12 cellular contexts compared by ENCODE assay signal in genomic region chr1:6424000-6424565, GRCh38. TPM values are rescaled to one million over a fixed set of nuclear protein-coding genes. Genes with fewer than 3 reads are reported as not detected.
DNase-seq lines count a peak whose midpoint lies in the region; ATAC-seq, FAIRE-seq and TF ChIP-seq lines count a peak whose summit lies in the region.
"Had no signal": no experiment of that assay in that cellular context is flagged by ENCODE, and none has a peak within 500 bp of the region (broad histone marks: within the 10 kb centered on the region; RNA-seq: fewer than 3 reads in every experiment).

No MANE protein-coding gene starts in this region.

- no peak for TF ChIP-seq EP300 in K562 (IDR thresholded peaks at IDR 0.05; ENCODE audit: low read length)

- intact Hi-C loops in K562 (cut with micrococcal nuclease), result loop anchor here (1.0 kb wide), 1 partner anchor 14 kb away; no protein-coding TSS in a partner anchor

- H3K9ac ChIP-seq in HUES48 (ENCODE audit: low read depth, low read length) (no peak overlapping the region), K562 (ENCODE audit: insufficient read depth in 1 of 2, low read depth in 2 of 2, low read length in 2 of 2) (peak overlapping the region in 1 of 2 experiments; percentile 66; a peak in 3 of 4 replicates)

- POLR2A ChIA-PET in K562 (lab: Yijun Ruan, JAX), result interaction anchor here (0.6 to 2.2 kb wide), 5 partner anchors 8 to 224 kb away, joined by 3 to 11 read pairs (median 3); no protein-coding TSS in a partner anchor

- TF ChIP-seq CTCF in K562 (IDR thresholded peaks at IDR 0.05 in 2 of 3, conservative IDR thresholded peaks at IDR 0.05 in 1 of 3; ENCODE audit: insufficient read depth in 2 of 3, low read depth in 1 of 3, low read length in 3 of 3) (no peak), nephron (IDR thresholded peaks at IDR 0.05; ENCODE audit: unreplicated experiment in 3 of 3) (no peak)

- peak; percentile 34 for DNase-seq in NCI-H2227 (lab: John Stamatoyannopoulos, UW; ENCODE audit: unreplicated experiment)
- DNase-seq in NCI-H2227 treated with DMSO at 0.1 percent for 48 hours (lab: John Stamatoyannopoulos, UW), result no peak
- peak in 2 of 4 experiments; percentile 43 to 47 for DNase-seq in K562 (ENCODE audit: extremely low read depth in 1 of 4, low spot score in 3 of 4)
- no peak for DNase-seq in urothelium cell line (ENCODE audit: low spot score)
- DNase-seq in nucleus accumbens (lab: John Stamatoyannopoulos, UW), result no peak
- DNase-seq: NCI-H774 had no signal

- H3K9me3 ChIP-seq in HUES48 (ENCODE audit: control insufficient read depth, insufficient read depth, low read length), result no peaks in the 10 kb centered on the region
- H3K9me3 ChIP-seq in K562 (replicated peaks; ENCODE audit: control insufficient read depth, insufficient read depth, low read depth, low read length), result no peaks in the 10 kb centered on the region
- H3K9me3 ChIP-seq: left lung had no signal

- H3K27ac ChIP-seq in HUES48 (ENCODE audit: low read depth, low read length), result no peak overlapping the region
- H3K27ac ChIP-seq in K562 (ENCODE audit: extremely low read depth, low read depth, low read length), result no peak overlapping the region
- H3K27ac ChIP-seq: left lung had no signal

- no peak overlapping the region for H3K27ac Mint-ChIP-seq in nephron

- H3K4me3 ChIP-seq in HUES48 (ENCODE audit: low read depth, low read length) (peak overlapping the region; percentile 34; the same call in 1 of the 2 replicates), K562 (no peak overlapping the region)
- H3K4me3 ChIP-seq: left lung had no signal

- no peaks in the 10 kb centered on the region for H3K9me3 Mint-ChIP-seq in nephron

- H3K4me1 ChIP-seq in HUES48 (ENCODE audit: control insufficient read depth, insufficient read depth, low read length) (peaks cover 3% of the 10 kb centered on the region; the same call in 1 of the 2 replicates), K562 (replicated peaks in 1 of 2; ENCODE audit: control insufficient read depth in 2 of 2, insufficient read depth in 2 of 2, low read length in 2 of 2) (peaks cover 39 to 77% of the 10 kb centered on the region in 2 experiments)

- CTCF ChIA-PET in K562 (lab: Yijun Ruan, JAX; ENCODE audit: low intra/inter-chr PET ratio), result interaction anchor here (0.6 to 1.5 kb wide), 3 partner anchors 13 to 61 kb away, joined by 3 to 9 read pairs (median 5); no protein-coding TSS in a partner anchor

- no peaks in the 10 kb centered on the region for H3K4me1 Mint-ChIP-seq in nephron

- H3K4me2 ChIP-seq in K562 (ENCODE audit: insufficient read depth, low read length), result peak overlapping the region; percentile 67

- no peaks in the 10 kb centered on the region for H3K36me3 Mint-ChIP-seq in nephron (ENCODE audit: low read depth)

- TF ChIP-seq RAD21 in K562 (CRISPR knock-in tag; conservative IDR thresholded peaks at IDR 0.05 in 1 of 2, IDR thresholded peaks at IDR 0.05 in 1 of 2), result no peak

- H3K79me2 ChIP-seq in K562 (ENCODE audit: control insufficient read depth, insufficient read depth, low read length), result no peaks in the 10 kb centered on the region

- FAIRE-seq in K562 (lab: Jason Lieb, UNC) (no peak), urothelium cell line (lab: Jason Lieb, UNC) (no peak)

- in situ Hi-C loops in K562 (cut with MboI), result no loop called here

- peak overlapping the region in 2 of 3 experiments; percentile 23 to 26 for H3K4me3 Mint-ChIP-seq in nephron

- ATAC-seq in K562 (peak; percentile 7), HG02678 (IDR thresholded peaks at IDR 0.05; ENCODE audit: unreplicated experiment) (no peak)

- peaks cover 84% of the 10 kb centered on the region for H3K27me3 ChIP-seq in HUES48 (ENCODE audit: control insufficient read depth, insufficient read depth, low read length)
- H3K27me3 ChIP-seq in K562 (ENCODE audit: control insufficient read depth in 2 of 2, insufficient read depth in 2 of 2, low read length in 2 of 2), result peaks cover 27 to 57% of the 10 kb centered on the region in 2 experiments; a peak in 4 of 5 replicates

- H2AFZ ChIP-seq in K562 (ENCODE audit: low read depth, low read length), result peak overlapping the region; percentile 63

- H3K36me3 ChIP-seq in HUES48 (ENCODE audit: control insufficient read depth, insufficient read depth, low read length) (no peaks in the 10 kb centered on the region), K562 (ENCODE audit: control insufficient read depth, insufficient read depth, low read length) (no peaks in the 10 kb centered on the region)
- H3K36me3 ChIP-seq: left lung had no signal

- peaks cover 83% of the 10 kb centered on the region for H3K27me3 Mint-ChIP-seq in nephron (ENCODE audit: low read depth)

- no peak for TF ChIP-seq POLR2A in K562 (conservative IDR thresholded peaks at IDR 0.05)

- H4K20me1 ChIP-seq in K562 (replicated peaks; ENCODE audit: control insufficient read depth, insufficient read depth, low read length), result peaks cover 46% of the 10 kb centered on the region; the same call in 1 of the 2 replicates

- 7% methylated on average over 35 of the region's 35 CpGs for WGBS in K562 (ENCODE audit: insufficient coverage, low coverage, missing lambda C conversion rate)

- H3K9me1 ChIP-seq in K562 (ENCODE audit: control insufficient read depth, insufficient read depth, low read length), result no peaks in the 10 kb centered on the region

- no TSS peak for BruUV-seq in K562 (replicated peaks; lab: Mats Ljungman, UMichigan)

RNA-seq across cellular contexts. Expression of gene ESPN, which starts 0.5 kb away (rescaled TPM):
- 1.6 and 6.0 TPM in 2 replicates for total RNA-seq in K562 (2011; cell fraction: chromatin; rRNA removed; ENCODE audit: low replicate concordance)
- 4.0 and 4.7 TPM in 2 replicates for total RNA-seq in K562 (2011; cell fraction: nucleolus; rRNA removed)
- total RNA-seq in K562 (2011; cell fraction: nucleoplasm; rRNA removed), result 1.8 and 2.4 TPM in 2 replicates
- total RNA-seq in K562 (2014; rRNA removed) (0.36 and 0.45 TPM in 2 replicates), K562 (2014; rRNA removed; fragmentation: Illumina TruSeq; extraction: Trizol) (0.07 TPM in 1 of 2 replicates, not detected in the other), K562 (2015; rRNA removed; fragmentation: Illumina TruSeq; extraction: Trizol) (0.15 TPM in 1 of 2 replicates, not detected in the other), K562 (2021) (1.2 and 1.7 TPM in 2 replicates)
- polyA plus RNA-seq in K562 (2011; rRNA removed) (0.54 and 2.9 TPM in 2 replicates), K562 (2014; fragmentation: Illumina TruSeq; extraction: Trizol) (0.07 and 0.11 TPM in 2 replicates), K562 (2014; fragmentation: Nextera tagmentation; extraction: Ambion mirVana) (not detected), K562 (2014; rRNA removed) (0.65 and 2.9 TPM in 2 replicates)
- polyA plus RNA-seq in K562 (2011; cell fraction: cytosol; rRNA removed), result 1.2 and 1.9 TPM in 2 replicates
- 9.2 and 25.5 TPM in 2 replicates for polyA plus RNA-seq in K562 (2011; cell fraction: nucleus; rRNA removed)
- 2.0 and 5.0 TPM in 2 replicates for polyA plus RNA-seq in K562 (2012)
- 0.11 TPM in 1 of 2 replicates, not detected in the other for polyA minus RNA-seq in K562 (2011; rRNA and poly(A)+ RNA removed)
- polyA minus RNA-seq in K562 (2011; cell fraction: cytosol; rRNA and poly(A)+ RNA removed), result 0.95 and 3.8 TPM in 2 replicates
- polyA minus RNA-seq in K562 (2011; cell fraction: nucleus; rRNA and poly(A)+ RNA removed), result 3.4 and 3.5 TPM in 2 replicates
- polyA plus RNA-seq: AG04450 had no signal

RNA-seq across cellular contexts. Expression of gene HES2, which starts 4.4 kb away (rescaled TPM):
- total RNA-seq in K562 (2011; cell fraction: chromatin; rRNA removed; ENCODE audit: low replicate concordance), result 0.65 and 0.90 TPM in 2 replicates
- 0.53 and 1.7 TPM in 2 replicates for total RNA-seq in K562 (2011; cell fraction: nucleolus; rRNA removed)
- total RNA-seq in K562 (2011; cell fraction: nucleoplasm; rRNA removed), result 0.53 and 0.66 TPM in 2 replicates
- 0.04 and 0.05 TPM in 2 replicates for total RNA-seq in K562 (2014; rRNA removed)
- 0.07 TPM in 1 of 2 replicates, not detected in the other for total RNA-seq in K562 (2014; rRNA removed; fragmentation: Illumina TruSeq; extraction: Trizol)
- total RNA-seq in K562 (2015; rRNA removed; fragmentation: Illumina TruSeq; extraction: Trizol), result not detected in 2 replicates
- total RNA-seq in K562 (2021), result 0.18 TPM in 1 of 2 replicates, not detected in the other
- 0.08 and 0.15 TPM in 2 replicates for polyA plus RNA-seq in K562 (2011; rRNA removed)
- 0.21 and 0.25 TPM in 2 replicates for polyA plus RNA-seq in K562 (2011; cell fraction: cytosol; rRNA removed)
- polyA plus RNA-seq in K562 (2011; cell fraction: nucleus; rRNA removed), result 0.25 and 0.80 TPM in 2 replicates
- polyA plus RNA-seq in K562 (2012), result 0.08 TPM in 1 of 2 replicates, not detected in the other
- polyA plus RNA-seq in K562 (2014; fragmentation: Illumina TruSeq; extraction: Trizol), result 0.06 TPM in 2 replicates
- not detected for polyA plus RNA-seq in K562 (2014; fragmentation: Nextera tagmentation; extraction: Ambion mirVana)
- polyA plus RNA-seq in K562 (2014; rRNA removed), result not detected in 2 replicates
- 0.30 and 0.32 TPM in 2 replicates for polyA minus RNA-seq in K562 (2011; rRNA and poly(A)+ RNA removed)
- 0.91 TPM in 1 of 2 replicates, not detected in the other for polyA minus RNA-seq in K562 (2011; cell fraction: cytosol; rRNA and poly(A)+ RNA removed)
- polyA minus RNA-seq in K562 (2011; cell fraction: nucleus; rRNA and poly(A)+ RNA removed), result 0.11 and 0.81 TPM in 2 replicates
- total RNA-seq: skeletal muscle tissue had no signal
- polyA plus RNA-seq: AG04450 had no signal

RNA-seq across cellular contexts. Expression of gene ACOT7, which starts 30.5 kb away (rescaled TPM):
- 14.3 and 31.3 TPM in 2 replicates for total RNA-seq in K562 (2011; cell fraction: chromatin; rRNA removed; ENCODE audit: low replicate concordance)
- 25.8 and 25.9 TPM in 2 replicates for total RNA-seq in K562 (2011; cell fraction: nucleolus; rRNA removed)
- total RNA-seq in K562 (2011; cell fraction: nucleoplasm; rRNA removed), result 17.4 and 20.6 TPM in 2 replicates
- total RNA-seq in K562 (2014; rRNA removed) (53.3 and 72.0 TPM in 2 replicates), K562 (2014; rRNA removed; fragmentation: Illumina TruSeq; extraction: Trizol) (8.7 and 11.6 TPM in 2 replicates), K562 (2015; rRNA removed; fragmentation: Illumina TruSeq; extraction: Trizol) (27.1 and 28.4 TPM in 2 replicates), K562 (2021) (92.6 and 95.5 TPM in 2 replicates)
- polyA plus RNA-seq in K562 (2011; rRNA removed) (37.2 and 76.6 TPM in 2 replicates), K562 (2014; fragmentation: Illumina TruSeq; extraction: Trizol) (50.7 and 89.2 TPM in 2 replicates), K562 (2014; fragmentation: Nextera tagmentation; extraction: Ambion mirVana) (10 to 100 TPM in 1 of 2 experiments, 1 to 10 TPM in 1; 7.0 to 10.0 TPM), K562 (2014; rRNA removed) (57.2 and 63.1 TPM in 2 replicates)
- polyA plus RNA-seq in K562 (2011; cell fraction: cytosol; rRNA removed), result 57.9 and 66.6 TPM in 2 replicates
- 28.1 and 31.8 TPM in 2 replicates for polyA plus RNA-seq in K562 (2011; cell fraction: nucleus; rRNA removed)
- 61.5 and 86.0 TPM in 2 replicates for polyA plus RNA-seq in K562 (2012)
- 28.7 and 34.8 TPM in 2 replicates for polyA minus RNA-seq in K562 (2011; rRNA and poly(A)+ RNA removed)
- 26.1 and 36.3 TPM in 2 replicates for polyA minus RNA-seq in K562 (2011; cell fraction: cytosol; rRNA and poly(A)+ RNA removed)
- 7.9 and 12.0 TPM in 2 replicates for polyA minus RNA-seq in K562 (2011; cell fraction: nucleus; rRNA and poly(A)+ RNA removed)

RNA-seq across cellular contexts. Expression of gene TNFRSF25, which starts 41.9 kb away (rescaled TPM):
- total RNA-seq in K562 (2011; cell fraction: chromatin; rRNA removed; ENCODE audit: low replicate concordance), result 2.3 TPM in 1 of 2 replicates, not detected in the other
- total RNA-seq in K562 (2011; cell fraction: nucleolus; rRNA removed), result 0.26 and 2.2 TPM in 2 replicates
- 1.2 and 1.6 TPM in 2 replicates for total RNA-seq in K562 (2011; cell fraction: nucleoplasm; rRNA removed)
- not detected in 2 replicates for total RNA-seq in K562 (2014; rRNA removed)
- not detected in 2 replicates for total RNA-seq in K562 (2014; rRNA removed; fragmentation: Illumina TruSeq; extraction: Trizol)
- not detected in 2 replicates for total RNA-seq in K562 (2015; rRNA removed; fragmentation: Illumina TruSeq; extraction: Trizol)
- total RNA-seq in K562 (2021), result 0.49 and 0.89 TPM in 2 replicates
- 0.14 and 0.24 TPM in 2 replicates for polyA plus RNA-seq in K562 (2011; rRNA removed)
- 0.16 and 0.30 TPM in 2 replicates for polyA plus RNA-seq in K562 (2011; cell fraction: cytosol; rRNA removed)
- 0.90 and 2.6 TPM in 2 replicates for polyA plus RNA-seq in K562 (2011; cell fraction: nucleus; rRNA removed)
- 0.10 and 0.14 TPM in 2 replicates for polyA plus RNA-seq in K562 (2012)
- polyA plus RNA-seq in K562 (2014; fragmentation: Illumina TruSeq; extraction: Trizol), result not detected in 2 replicates
- not detected for polyA plus RNA-seq in K562 (2014; fragmentation: Nextera tagmentation; extraction: Ambion mirVana)
- polyA plus RNA-seq in K562 (2014; rRNA removed), result not detected in 2 replicates
- polyA minus RNA-seq in K562 (2011; rRNA and poly(A)+ RNA removed), result not detected in 2 replicates
- not detected in 2 replicates for polyA minus RNA-seq in K562 (2011; cell fraction: cytosol; rRNA and poly(A)+ RNA removed)
- 0.13 TPM in 1 of 2 replicates, not detected in the other for polyA minus RNA-seq in K562 (2011; cell fraction: nucleus; rRNA and poly(A)+ RNA removed)
